Comparison of ENCODE assay signal across 18 cellular contexts in the genomic region with DNA sequence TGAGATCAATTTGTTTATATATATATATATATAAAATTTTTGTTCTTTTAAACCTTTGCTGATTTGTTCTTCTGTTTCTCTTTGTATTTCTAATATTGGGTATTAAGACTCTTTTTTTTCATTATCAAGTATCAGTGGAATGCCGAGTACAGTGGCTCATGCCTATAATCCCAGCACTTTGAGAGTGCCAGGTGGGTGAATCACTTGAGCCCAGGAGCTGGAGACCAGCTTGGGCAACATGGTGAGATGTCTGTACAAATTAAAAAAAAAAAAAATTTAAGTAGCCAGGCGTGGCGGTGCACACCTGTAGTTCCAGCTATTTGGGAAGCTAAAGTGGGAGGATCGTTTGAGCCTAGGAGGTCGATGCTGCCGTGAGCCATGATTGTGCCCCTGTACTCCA.
"Had no signal": no experiment of that assay in that cellular context is flagged by ENCODE, and none has a peak within 500 bp of the region (broad histone marks: within the 10 kb centered on the region; RNA-seq: fewer than 3 reads in every experiment).

No MANE protein-coding gene starts in this region.

- H3K27me3 ChIP-seq: dorsolateral prefrontal cortex, neutrophil, right atrium auricular region, transverse colon had no signal

- H3K36me3 Mint-ChIP-seq: activated naive CD8-positive, alpha-beta T cell treated with anti-CD3 and anti-CD28 coated beads for 36 hours; natural killer cell had no signal

- H3K4me1 ChIP-seq: right atrium auricular region had no signal

- H3K9me3 Mint-ChIP-seq: activated naive CD8-positive, alpha-beta T cell treated with anti-CD3 and anti-CD28 coated beads for 36 hours; activated T-helper 1 cell treated with anti-CD3 and anti-CD28 coated beads, Interleukin-12 subunit alpha, Interleukin-12 subunit beta, Interleukin-2, Interleukin-4 antibody, amounts not matched to agents 30 ng/mL and 10 ng/mL and 1 ng/mL, durations not matched to agents 14 hours and 24 hours and 36 hours; natural killer cell had no signal

- H3K27ac Mint-ChIP-seq: activated naive CD8-positive, alpha-beta T cell treated with anti-CD3 and anti-CD28 coated beads for 36 hours; activated T-helper 1 cell treated with anti-CD3 and anti-CD28 coated beads, Interleukin-12 subunit alpha, Interleukin-12 subunit beta, Interleukin-2, Interleukin-4 antibody, amounts not matched to agents 30 ng/mL and 10 ng/mL and 1 ng/mL, durations not matched to agents 14 hours and 24 hours and 36 hours; natural killer cell had no signal

- DNase-seq: activated CD4-positive, CD25-positive, alpha-beta regulatory T cell treated with anti-CD3 and anti-CD28 coated beads, Interleukin-2, amount 50 U/mL, for 72 hours; activated naive CD8-positive, alpha-beta T cell treated with anti-CD3 and anti-CD28 coated beads for 36 hours; anterior cingulate cortex; dorsolateral prefrontal cortex; islet precursor cell; left ventricle myocardium superior; mesenchymal stem cell; natural killer cell; posterior cingulate gyrus; small intestine; stimulated activated CD4-positive, alpha-beta T cell treated with anti-CD3 and anti-CD28 coated beads, Interleukin-4, amount 100 ng/mL, for 4 hours; stimulated activated CD8-positive, alpha-beta memory T cell treated with anti-CD3 and anti-CD28 coated beads, Interleukin-4, amount 100 ng/mL, for 48 hours; stimulated activated naive CD4-positive, alpha-beta T cell treated with Interleukin-2 at 50 U/mL for 16 hours; T-helper 9 cell; transverse colon had no signal

- ATAC-seq: left ventricle myocardium superior, natural killer cell had no signal

- H3K27me3 Mint-ChIP-seq: activated naive CD8-positive, alpha-beta T cell treated with anti-CD3 and anti-CD28 coated beads for 36 hours had no signal

- H3K27ac ChIP-seq: neutrophil, right atrium auricular region, transverse colon had no signal

- H3K36me3 ChIP-seq: neutrophil, right atrium auricular region, transverse colon had no signal

- H3K4me3 ChIP-seq: dorsolateral prefrontal cortex, right atrium auricular region, transverse colon had no signal

- H3K4me3 Mint-ChIP-seq: activated naive CD8-positive, alpha-beta T cell treated with anti-CD3 and anti-CD28 coated beads for 36 hours; activated T-helper 1 cell treated with anti-CD3 and anti-CD28 coated beads, Interleukin-12 subunit alpha, Interleukin-12 subunit beta, Interleukin-2, Interleukin-4 antibody, amounts not matched to agents 30 ng/mL and 10 ng/mL and 1 ng/mL, durations not matched to agents 14 hours and 24 hours and 36 hours; natural killer cell had no signal

- H3K9me3 ChIP-seq: neutrophil, right atrium auricular region, transverse colon had no signal
